In the genomic region with DNA sequence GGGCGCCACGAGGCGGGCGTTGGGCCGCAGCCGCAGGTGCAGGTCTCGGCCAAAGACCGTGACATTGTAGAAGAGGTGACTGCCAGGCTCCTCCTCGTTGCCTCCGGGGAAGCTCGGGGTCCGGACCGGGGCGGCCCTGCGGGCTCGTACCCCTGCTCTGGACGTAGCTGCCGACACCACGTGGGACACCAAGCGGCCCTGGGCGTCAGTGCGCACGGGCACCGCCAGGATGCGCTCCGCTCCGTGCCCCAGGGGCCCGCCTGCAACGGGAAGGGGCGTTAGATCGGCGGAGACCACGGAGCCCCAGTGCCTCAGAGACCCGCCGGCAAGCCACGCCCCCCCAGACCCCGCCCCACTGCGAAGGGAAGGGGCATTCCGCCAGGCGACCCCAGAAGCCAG, we compare ENCODE assay signal across 8 cellular contexts. TPM values are rescaled to one million over a fixed set of nuclear protein-coding genes. Genes with fewer than 3 reads are reported as not detected.
A peak's percentile ranks its signal among the peaks of the same experiment; 100 is the strongest.
DNase-seq lines count a peak whose midpoint lies in the region; ATAC-seq and TF ChIP-seq lines count a peak whose summit lies in the region.

No MANE protein-coding gene starts in this region.

- peaks cover 14% of the 10 kb centered on the region for H3K4me1 ChIP-seq in ovary (ENCODE audit: insufficient read depth)
- H3K4me1 ChIP-seq in SJCRH30, result no peaks in the 10 kb centered on the region

- ATAC-seq in left colon, result no peak
- ATAC-seq in HG03469 (IDR thresholded peaks at IDR 0.05; ENCODE audit: unreplicated experiment), result no peak

- H3K9me3 ChIP-seq in ovary (no peaks in the 10 kb centered on the region), SJCRH30 (replicated peaks) (no peaks in the 10 kb centered on the region)

- TF ChIP-seq POLR2A in ovary (IDR thresholded peaks at IDR 0.05), result no peak

- no peaks in the 10 kb centered on the region for H3K36me3 ChIP-seq in ovary
- no peaks in the 10 kb centered on the region for H3K36me3 ChIP-seq in SJCRH30

- H3K27ac ChIP-seq in ovary (no peak overlapping the region), SJCRH30 (no peak overlapping the region)

- 1 to 2% (median 1%) methylated on average over 25 to 40 of the region's 40 CpGs for WGBS in ovary, 3 donors

- DNase-seq in DMS79 (lab: John Stamatoyannopoulos, UW) (peak; percentile 5), NCI-H2171 treated with DMSO at 0.1 percent for 48 hours (lab: John Stamatoyannopoulos, UW) (peak; percentile 55), fibroblast of the aortic adventitia (ENCODE audit: low read depth) (peak; percentile 44), ovary (peak; percentile 28 to 77 (median 55)), NCI-H1048 (lab: John Stamatoyannopoulos, UW) (no peak), left colon (no peak), SJCRH30 (no peak)

- intact Hi-C loops in ovary (cut with DNase I) (loop anchor here in 3 of 4 donors (2.0 to 10.0 kb wide), 5 partner anchors 77 to 177 kb away; no protein-coding TSS in a partner anchor), left colon (cut with DNase I, micrococcal nuclease) (loop anchor here in 1 of 2 donors (10.0 kb wide), 1 partner anchor 179 kb away; no protein-coding TSS in a partner anchor)

- H3K27me3 ChIP-seq in ovary, result no peaks in the 10 kb centered on the region
- no peaks in the 10 kb centered on the region for H3K27me3 ChIP-seq in SJCRH30

- TF ChIP-seq CTCF in fibroblast of the aortic adventitia (IDR thresholded peaks at IDR 0.05; ENCODE audit: insufficient read depth, low read length) (peak; percentile 63), ovary (IDR thresholded peaks at IDR 0.05) (peak in 2 of 3 donors; percentile 50 to 59)

- TF ChIP-seq EP300 in ovary (IDR thresholded peaks at IDR 0.05), result no peak

- peak overlapping the region; percentile 86 for H3K4me3 ChIP-seq in fibroblast of the aortic adventitia (ENCODE audit: low read depth, low read length)
- H3K4me3 ChIP-seq in ovary, result peak overlapping the region; percentile 55
- no peak overlapping the region for H3K4me3 ChIP-seq in SJCRH30

RNA-seq across cellular contexts. Expression of gene ADAMTS2, which starts 1.4 kb away (rescaled TPM):
- total RNA-seq in fibroblast of the aortic adventitia (ENCODE audit: low replicate concordance) (25.8 and 66.6 TPM in 2 replicates), ovary (10 to 100 TPM in 5 of 7 donors, 1 to 10 TPM in 2; 7.9 to 31.8 (median 11.5) TPM), left colon (1 to 10 TPM; 2.6 to 4.4 TPM)
- polyA plus RNA-seq in ovary, result 10 to 100 TPM in 1 of 2 donors, 1 to 10 TPM in 1; 9.6 to 26.7 TPM
- total RNA-seq in SJCRH30 (2014; rRNA removed; shearing (Covaris generic)), result not detected in 2 replicates

Comparison
In these comparisons a context has a peak if more than half of its experiments do, and no peak if none do; other contexts are left out.
1. DNase-seq: peak in DMS79 (single experiment), NCI-H2171 treated with DMSO at 0.1 percent for 48 hours (single experiment), fibroblast of the aortic adventitia (single experiment) and ovary (5 of 5); none in NCI-H1048 (single experiment), left colon (0 of 2) and SJCRH30 (0 of 2).